Comparison of ENCODE assay signal across 1 cellular context in the genomic region with DNA sequence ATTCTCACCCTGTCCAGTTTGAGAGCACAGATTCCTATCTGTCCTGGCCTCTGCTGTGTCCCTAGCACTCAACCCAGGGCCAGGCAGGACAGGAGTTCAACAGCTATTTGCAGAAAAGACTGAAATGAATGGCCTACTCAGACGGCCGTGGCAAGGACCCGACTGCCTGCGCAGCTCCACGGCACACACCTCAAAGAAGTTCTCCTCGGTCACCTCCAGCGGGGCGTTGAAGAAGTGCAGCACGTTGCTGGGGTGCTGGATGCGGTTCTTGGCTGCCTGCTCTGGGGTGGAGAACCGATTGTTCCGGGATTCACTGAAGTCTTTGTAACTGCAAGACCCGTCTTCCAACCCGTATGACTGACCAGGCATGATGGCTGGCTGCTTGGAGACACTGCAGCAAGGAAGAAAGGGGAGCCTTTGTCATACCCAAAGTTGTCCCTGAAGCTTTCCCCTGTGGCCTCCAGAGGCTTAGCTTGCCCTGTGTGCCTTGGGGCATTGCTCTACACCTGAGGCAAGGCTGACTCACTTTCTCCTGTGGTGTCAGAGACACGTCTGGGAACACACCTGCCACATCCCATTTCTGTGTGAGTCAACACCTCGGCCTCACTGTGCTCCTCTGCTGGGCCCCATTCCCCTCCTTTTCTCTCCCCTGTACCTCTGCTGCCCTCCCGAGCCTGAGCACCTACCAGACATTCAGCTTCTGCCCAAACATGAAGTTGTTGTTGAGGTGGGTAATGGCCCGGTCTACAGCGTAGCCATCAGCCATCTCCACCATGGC.
TF ChIP-seq lines count a peak whose summit lies in the region.

No MANE protein-coding gene starts in this region.

TF ChIP-seq in SK-N-SH treated with all-trans-retinoic acid at 6 μM for 48 hours, 23 proteins besides CTCF, POLR2A, EP300 and RAD21 (continued from another document):
- TF ChIP-seq, protein P1, sequence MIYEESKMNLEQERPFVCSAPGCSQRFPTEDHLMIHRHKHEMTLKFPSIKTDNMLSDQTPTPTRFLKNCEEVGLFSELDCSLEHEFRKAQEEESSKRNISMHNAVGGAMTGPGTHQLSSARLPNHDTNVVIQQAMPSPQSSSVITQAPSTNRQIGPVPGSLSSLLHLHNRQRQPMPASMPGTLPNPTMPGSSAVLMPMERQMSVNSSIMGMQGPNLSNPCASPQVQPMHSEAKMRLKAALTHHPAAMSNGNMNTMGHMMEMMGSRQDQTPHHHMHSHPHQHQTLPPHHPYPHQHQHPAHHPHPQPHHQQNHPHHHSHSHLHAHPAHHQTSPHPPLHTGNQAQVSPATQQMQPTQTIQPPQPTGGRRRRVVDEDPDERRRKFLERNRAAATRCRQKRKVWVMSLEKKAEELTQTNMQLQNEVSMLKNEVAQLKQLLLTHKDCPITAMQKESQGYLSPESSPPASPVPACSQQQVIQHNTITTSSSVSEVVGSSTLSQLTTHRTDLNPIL (CRISPR knock-in tag; IDR thresholded peaks at IDR 0.05; ENCODE audit: low read depth), result no peak
- no peak for TF ChIP-seq PPARA (CRISPR knock-in tag; IDR thresholded peaks at IDR 0.05; ENCODE audit: borderline replicate concordance)
- TF ChIP-seq RARB (CRISPR knock-in tag; IDR thresholded peaks at IDR 0.05), result no peak
- TF ChIP-seq, protein P2, sequence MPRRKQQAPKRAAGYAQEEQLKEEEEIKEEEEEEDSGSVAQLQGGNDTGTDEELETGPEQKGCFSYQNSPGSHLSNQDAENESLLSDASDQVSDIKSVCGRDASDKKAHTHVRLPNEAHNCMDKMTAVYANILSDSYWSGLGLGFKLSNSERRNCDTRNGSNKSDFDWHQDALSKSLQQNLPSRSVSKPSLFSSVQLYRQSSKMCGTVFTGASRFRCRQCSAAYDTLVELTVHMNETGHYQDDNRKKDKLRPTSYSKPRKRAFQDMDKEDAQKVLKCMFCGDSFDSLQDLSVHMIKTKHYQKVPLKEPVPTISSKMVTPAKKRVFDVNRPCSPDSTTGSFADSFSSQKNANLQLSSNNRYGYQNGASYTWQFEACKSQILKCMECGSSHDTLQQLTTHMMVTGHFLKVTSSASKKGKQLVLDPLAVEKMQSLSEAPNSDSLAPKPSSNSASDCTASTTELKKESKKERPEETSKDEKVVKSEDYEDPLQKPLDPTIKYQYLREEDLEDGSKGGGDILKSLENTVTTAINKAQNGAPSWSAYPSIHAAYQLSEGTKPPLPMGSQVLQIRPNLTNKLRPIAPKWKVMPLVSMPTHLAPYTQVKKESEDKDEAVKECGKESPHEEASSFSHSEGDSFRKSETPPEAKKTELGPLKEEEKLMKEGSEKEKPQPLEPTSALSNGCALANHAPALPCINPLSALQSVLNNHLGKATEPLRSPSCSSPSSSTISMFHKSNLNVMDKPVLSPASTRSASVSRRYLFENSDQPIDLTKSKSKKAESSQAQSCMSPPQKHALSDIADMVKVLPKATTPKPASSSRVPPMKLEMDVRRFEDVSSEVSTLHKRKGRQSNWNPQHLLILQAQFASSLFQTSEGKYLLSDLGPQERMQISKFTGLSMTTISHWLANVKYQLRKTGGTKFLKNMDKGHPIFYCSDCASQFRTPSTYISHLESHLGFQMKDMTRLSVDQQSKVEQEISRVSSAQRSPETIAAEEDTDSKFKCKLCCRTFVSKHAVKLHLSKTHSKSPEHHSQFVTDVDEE (CRISPR knock-in tag; IDR thresholded peaks at IDR 0.05), result no peak
- TF ChIP-seq TCF4 (CRISPR knock-in tag; IDR thresholded peaks at IDR 0.05; ENCODE audit: borderline replicate concordance), result no peak
- no peak for TF ChIP-seq GLIS3 (CRISPR knock-in tag; IDR thresholded peaks at IDR 0.05)
- TF ChIP-seq ESRRG (CRISPR knock-in tag; IDR thresholded peaks at IDR 0.05), result no peak
- TF ChIP-seq ZFP30 (CRISPR knock-in tag; IDR thresholded peaks at IDR 0.05), result no peak
- TF ChIP-seq ZNF70 (CRISPR knock-in tag; IDR thresholded peaks at IDR 0.05), result no peak
- no peak for TF ChIP-seq BACH2 (CRISPR knock-in tag; IDR thresholded peaks at IDR 0.05; ENCODE audit: borderline replicate concordance)
- no peak for TF ChIP-seq ISL1 (CRISPR knock-in tag; IDR thresholded peaks at IDR 0.05)
- TF ChIP-seq CSDC2 (CRISPR knock-in tag; IDR thresholded peaks at IDR 0.05), result no peak
